ENCODE assay signal across 8 cellular contexts in genomic region chr7:101124376-101125056, GRCh38. TPM values are rescaled to one million over a fixed set of nuclear protein-coding genes. Genes with fewer than 3 reads are reported as not detected.
DNase-seq lines count a peak whose midpoint lies in the region; ATAC-seq and TF ChIP-seq lines count a peak whose summit lies in the region.

No MANE protein-coding gene starts in this region.

- no peaks in the 10 kb centered on the region for H3K9me3 Mint-ChIP-seq in endothelial cell (ENCODE audit: unreplicated experiment)

- ATAC-seq in HG03342 (IDR thresholded peaks at IDR 0.05; ENCODE audit: unreplicated experiment) (no peak), GM19395 (IDR thresholded peaks at IDR 0.05; ENCODE audit: unreplicated experiment) (no peak)

- H3K27ac Mint-ChIP-seq in endothelial cell (ENCODE audit: unreplicated experiment) = peak overlapping the region; percentile 99

- H3K27me3 Mint-ChIP-seq in endothelial cell (ENCODE audit: unreplicated experiment) = peaks cover 13% of the 10 kb centered on the region

- no peak for TF ChIP-seq CTCF in endothelial cell (IDR thresholded peaks at IDR 0.05; ENCODE audit: unreplicated experiment)
- no peak for TF ChIP-seq CTCF in GM10248 (IDR thresholded peaks at IDR 0.05; ENCODE audit: control extremely low read depth, extremely low read depth, low read depth, missing control alignments)

- peaks cover 31% of the 10 kb centered on the region for H3K4me1 Mint-ChIP-seq in endothelial cell (ENCODE audit: unreplicated experiment)

- peak overlapping the region; percentile 78 for H3K4me3 Mint-ChIP-seq in endothelial cell (ENCODE audit: unreplicated experiment)

- CTCF ChIA-PET in GM10248 (lab: Yijun Ruan, JAX) = interaction anchor here (1.3 to 9.9 kb wide), 8 partner anchors 13 to 166 kb away, joined by 3 to 81 read pairs (median 7); partner anchors contain the start of gene FIS1

- H3K36me3 Mint-ChIP-seq in endothelial cell (ENCODE audit: low read depth, unreplicated experiment) = no peaks in the 10 kb centered on the region

- DNase-seq in GM03348 (ENCODE audit: low spot score) (peak; percentile 51), NOMO-1 treated with dmso at 0.1 percent for 144 hours (lab: John Stamatoyannopoulos, UW; ENCODE audit: unreplicated experiment) (peak; percentile 34), endothelial cell (ENCODE audit: low spot score) (peak; percentile 34), renal cortical epithelial cell (ENCODE audit: low read depth) (peak; percentile 92), NCI-H2196 treated with DMSO at 0.1 percent for 48 hours (lab: John Stamatoyannopoulos, UW; ENCODE audit: unreplicated experiment) (no peak), GM10248 (ENCODE audit: extremely low spot score) (no peak)

- POLR2A ChIA-PET in GM10248 (lab: Yijun Ruan, JAX) = interaction anchor here (0.6 kb wide), 1 partner anchor 120 kb away, joined by 5 read pairs; no protein-coding TSS in a partner anchor

RNA-seq across cellular contexts. Expression of gene SERPINE1, which starts 2.4 kb away (rescaled TPM):
- total RNA-seq in endothelial cell (ENCODE audit: unreplicated experiment) (0.80 TPM), renal cortical epithelial cell (860 and 1,733 TPM in 2 replicates)

RNA-seq across cellular contexts. Expression of gene AP1S1, which starts 29.8 kb away (rescaled TPM):
- total RNA-seq in endothelial cell (ENCODE audit: unreplicated experiment) (45.6 TPM), renal cortical epithelial cell (137 and 326 TPM in 2 replicates)

RNA-seq across cellular contexts. Expression of gene TRIM56, which starts 39.2 kb away (rescaled TPM):
- total RNA-seq in endothelial cell (ENCODE audit: unreplicated experiment) (5.3 TPM), renal cortical epithelial cell (18.6 and 43.8 TPM in 2 replicates)

RNA-seq across cellular contexts. Expression of gene VGF, which starts 40.9 kb away (rescaled TPM):
- total RNA-seq in endothelial cell (ENCODE audit: unreplicated experiment) (0.77 TPM), renal cortical epithelial cell (0.05 and 1.2 TPM in 2 replicates)

RNA-seq across cellular contexts. Expression of gene NAT16, which starts 55.6 kb away (rescaled TPM):
- not detected for total RNA-seq in endothelial cell (ENCODE audit: unreplicated experiment)
- total RNA-seq in renal cortical epithelial cell = not detected in 2 replicates

Comparison
In these comparisons a context has a peak if more than half of its experiments do, and no peak if none do; other contexts are left out.
1. DNase-seq: peak in GM03348 (single experiment), NOMO-1 treated with dmso at 0.1 percent for 144 hours (single experiment), endothelial cell (single experiment) and renal cortical epithelial cell (single experiment); none in NCI-H2196 treated with DMSO at 0.1 percent for 48 hours (single experiment) and GM10248 (single experiment).
2. RNA of gene SERPINE1, which starts 2.4 kb away (total RNA-seq): 860 to 1,733 TPM in renal cortical epithelial cell; 0.80 TPM in endothelial cell (single experiment); every median in the first group is over 100 times any median in the second.